In the genomic region with DNA sequence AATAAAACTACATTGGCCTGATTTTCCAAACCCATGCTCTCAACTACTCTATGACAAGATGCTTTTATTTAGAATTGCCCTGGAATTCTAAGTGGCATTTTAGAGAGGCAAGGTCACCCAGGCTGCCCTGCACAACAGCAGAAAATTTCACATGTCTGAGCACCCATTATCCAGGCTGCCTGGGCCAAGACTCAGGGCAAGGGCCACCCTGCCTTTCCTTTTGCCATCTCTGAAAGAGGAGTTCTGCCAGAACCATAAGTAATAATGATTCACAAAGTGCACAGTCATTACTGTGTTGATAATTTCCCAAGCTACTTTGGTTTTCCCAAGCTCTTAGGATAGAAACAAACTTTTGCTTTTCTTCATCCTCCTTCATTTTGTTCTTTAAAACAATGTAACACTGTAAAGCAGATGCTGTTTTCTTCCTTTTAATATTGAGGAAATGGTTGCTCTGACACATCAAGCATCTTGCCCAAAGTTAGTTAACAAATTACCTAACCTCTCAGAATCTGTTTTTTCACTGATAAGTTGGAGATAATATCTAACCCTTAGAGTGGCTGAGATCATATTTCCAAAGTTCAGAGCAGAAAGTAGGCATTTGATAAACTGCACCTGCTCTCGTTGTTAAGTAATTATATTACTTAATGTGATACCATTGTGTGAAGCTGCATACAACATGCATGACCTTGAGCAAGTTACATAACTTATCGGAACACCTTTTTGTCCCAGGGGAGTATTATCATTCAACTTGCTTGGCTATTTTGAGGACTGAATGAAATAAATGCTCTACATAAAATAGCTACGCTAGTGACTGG, we compare ENCODE assay signal across 17 cellular contexts.
A peak's percentile ranks its signal among the peaks of the same experiment; 100 is the strongest.
DNase-seq lines count a peak whose midpoint lies in the region; ATAC-seq, FAIRE-seq and TF ChIP-seq lines count a peak whose summit lies in the region.
"Had no signal": no experiment of that assay in that cellular context is flagged by ENCODE, and none has a peak within 500 bp of the region (broad histone marks: within the 10 kb centered on the region; RNA-seq: fewer than 3 reads in every experiment).

No MANE protein-coding gene starts in this region.

- H3K4me3 Mint-ChIP-seq in MCF 10A (ENCODE audit: unreplicated experiment) = no peak overlapping the region
- H3K4me3 Mint-ChIP-seq: activated naive CD4-positive, alpha-beta T cell treated with anti-CD3 and anti-CD28 coated beads, Interleukin-2, amount 10 ng/mL, durations not matched to agents 7 days and 5 days had no signal

- H3K27me3 Mint-ChIP-seq in MCF 10A (ENCODE audit: insufficient read depth, unreplicated experiment) = no peaks in the 10 kb centered on the region
- H3K27me3 Mint-ChIP-seq: activated naive CD4-positive, alpha-beta T cell treated with anti-CD3 and anti-CD28 coated beads, Interleukin-2, amount 10 ng/mL, durations not matched to agents 7 days and 5 days had no signal

- H3K4me3 ChIP-seq in heart left ventricle (no peak overlapping the region), small intestine (ENCODE audit: low read depth in 1 of 2, low read length in 2 of 2) (no peak overlapping the region), mammary epithelial cell (replicated peaks in 1 of 3; ENCODE audit: insufficient read depth in 1 of 3, low read depth in 2 of 3, low read length in 3 of 3) (no peak overlapping the region)
- H3K4me3 ChIP-seq: BLaER1 treated with 17β-estradiol and CSF1 and Interleukin-3, amounts not matched to agents 10 nM and 100 nM had no signal

- CTCF ChIA-PET in mammary epithelial cell (lab: Charles Lee; ENCODE audit: low non-redundant PET) = no interaction called here
- CTCF ChIA-PET in MCF 10A (lab: Yijun Ruan, JAX) = interaction anchor here (1.2 kb wide), 1 partner anchor 8 kb away, joined by 3 read pairs; no protein-coding TSS in a partner anchor

- no peak overlapping the region for H3K27ac Mint-ChIP-seq in MCF 10A (ENCODE audit: low read depth, unreplicated experiment)
- H3K27ac Mint-ChIP-seq: activated naive CD4-positive, alpha-beta T cell treated with anti-CD3 and anti-CD28 coated beads, Interleukin-2, amount 10 ng/mL, durations not matched to agents 7 days and 5 days had no signal

- H3K27me3 ChIP-seq in heart left ventricle (no peaks in the 10 kb centered on the region), small intestine (ENCODE audit: control insufficient read depth in 2 of 2, insufficient read depth in 2 of 2, low read length in 2 of 2) (no peaks in the 10 kb centered on the region), mammary epithelial cell (ENCODE audit: insufficient read depth, low read length) (no peaks in the 10 kb centered on the region)
- H3K27me3 ChIP-seq: BLaER1 treated with 17β-estradiol and CSF1 and Interleukin-3, amounts not matched to agents 10 nM and 100 nM had no signal

- peaks cover 8% of the 10 kb centered on the region for H3K9me3 Mint-ChIP-seq in MCF 10A (ENCODE audit: unreplicated experiment)

- in situ Hi-C loops in G401 (cut with HindIII; ENCODE audit: low sequenced_read_pairs) = no loop called here
- in situ Hi-C loops in mammary epithelial cell (cut with MboI; ENCODE audit: low sequenced_read_pairs in 2 of 2) = no loop called here

- peak in 3 of 4 donors; percentile 26 to 52 (median 36) for ATAC-seq in heart left ventricle

- BruUV-seq in mammary epithelial cell (replicated peaks; lab: Mats Ljungman, UMichigan) (no TSS peak), MCF 10A (replicated peaks; lab: Mats Ljungman, UMichigan) (no TSS peak)

- POLR2A ChIA-PET in MCF 10A (lab: Yijun Ruan, JAX) = interaction anchor here (0.9 kb wide), 1 partner anchor 316 kb away, joined by 3 read pairs; no protein-coding TSS in a partner anchor

- H3K9ac ChIP-seq in mammary epithelial cell (ENCODE audit: insufficient read depth, low read length) = no peak overlapping the region
- H3K9ac ChIP-seq: BLaER1 treated with 17β-estradiol and CSF1 and Interleukin-3, amounts not matched to agents 10 nM and 100 nM had no signal

- H3K36me3 ChIP-seq in heart left ventricle (no peaks in the 10 kb centered on the region), small intestine (ENCODE audit: control insufficient read depth in 2 of 2, insufficient read depth in 2 of 2, low read length in 2 of 2) (no peaks in the 10 kb centered on the region), mammary epithelial cell (ENCODE audit: insufficient read depth, low read length) (no peaks in the 10 kb centered on the region)
- H3K36me3 ChIP-seq: BLaER1 treated with 17β-estradiol and CSF1 and Interleukin-3, amounts not matched to agents 10 nM and 100 nM had no signal

- no peaks in the 10 kb centered on the region for H3K79me2 ChIP-seq in mammary epithelial cell (ENCODE audit: insufficient read depth, low read length)

- WGBS in heart left ventricle, 4 donors = 28 to 33% (median 30%) methylated on average over 3 of the region's 3 CpGs
- 17 to 52% (median 25%) methylated on average over 3 of the region's 3 CpGs for WGBS in small intestine, 3 donors
- 89% methylated on average over 3 of the region's 3 CpGs for WGBS in mammary epithelial cell (ENCODE audit: low coverage, missing lambda C conversion rate)

- DNase-seq in DMS 273 (lab: John Stamatoyannopoulos, UW; ENCODE audit: unreplicated experiment) = peak; percentile 11
- no peak for DNase-seq in DMS 273 treated with DMSO at 0.1 percent for 48 hours (lab: John Stamatoyannopoulos, UW)
- DNase-seq in SK-N-DZ (ENCODE audit: low spot score) = peak; percentile 43
- DNase-seq in heart left ventricle = no peak
- peak; percentile 83 for DNase-seq in small intestine
- no peak for DNase-seq in G401 (ENCODE audit: low spot score)
- DNase-seq in mammary epithelial cell = no peak
- DNase-seq in MCF 10A (ENCODE audit: unreplicated experiment) = no peak
- DNase-seq: activated naive CD4-positive, alpha-beta T cell treated with anti-CD3 and anti-CD28 coated beads, Interleukin-2, amount 10 ng/mL, durations not matched to agents 7 days and 5 days; NCI-H2029; NCI-H524 treated with DMSO at 0.1 percent for 48 hours; stimulated activated CD4-positive, alpha-beta T cell treated with anti-CD3 and anti-CD28 coated beads, Interleukin-4, amount 100 ng/mL, for 24 hours; substantia nigra; T-helper 1 cell had no signal

- H3K4me2 ChIP-seq in mammary epithelial cell (ENCODE audit: insufficient read depth, low read depth, low read length) = no peak overlapping the region

- H3K4me1 ChIP-seq in heart left ventricle (peaks cover 0 to 20% (median 11%) of the 10 kb centered on the region in 12 donors), small intestine (ENCODE audit: control insufficient read depth in 2 of 2, insufficient read depth in 1 of 2, low read depth in 1 of 2, low read length in 1 of 2) (peaks cover 0 to 8% of the 10 kb centered on the region in 2 donors), mammary epithelial cell (ENCODE audit: insufficient read depth, low read length) (no peaks in the 10 kb centered on the region)

- peaks cover 0 to 3% (median 0%) of the 10 kb centered on the region in 12 donors for H3K9me3 ChIP-seq in heart left ventricle
- peaks cover 1% of the 10 kb centered on the region for H3K9me3 ChIP-seq in small intestine (ENCODE audit: control insufficient read depth, low read depth)
- H3K9me3 ChIP-seq in mammary epithelial cell (replicated peaks; ENCODE audit: insufficient read depth, low read length) = no peaks in the 10 kb centered on the region
- H3K9me3 ChIP-seq: BLaER1 treated with 17β-estradiol and CSF1 and Interleukin-3, amounts not matched to agents 10 nM and 100 nM had no signal

- H3K36me3 Mint-ChIP-seq in MCF 10A (ENCODE audit: insufficient read depth, unreplicated experiment) = no peaks in the 10 kb centered on the region
- H3K36me3 Mint-ChIP-seq: activated naive CD4-positive, alpha-beta T cell treated with anti-CD3 and anti-CD28 coated beads, Interleukin-2, amount 10 ng/mL, durations not matched to agents 7 days and 5 days had no signal

- no peak for TF ChIP-seq POLR2A in heart left ventricle (IDR thresholded peaks at IDR 0.05)

- dilution Hi-C loops in mammary epithelial cell (cut with HindIII; ENCODE audit: low sequenced_read_pairs) = no loop called here

- intact Hi-C loops in heart left ventricle (cut with DNase I) = no loop called here
- intact Hi-C loops in mammary epithelial cell (cut with micrococcal nuclease) = no loop called here
- intact Hi-C loops in MCF 10A (cut with micrococcal nuclease) = no loop called here

- H2AFZ ChIP-seq in mammary epithelial cell (ENCODE audit: low read depth, low read length) = no peak overlapping the region

- H4K20me1 ChIP-seq in mammary epithelial cell (ENCODE audit: insufficient read depth, low read length) = no peaks in the 10 kb centered on the region
- H4K20me1 ChIP-seq: BLaER1 treated with 17β-estradiol and CSF1 and Interleukin-3, amounts not matched to agents 10 nM and 100 nM had no signal

- peak overlapping the region in 2 of 12 donors; percentile 34 to 48 for H3K27ac ChIP-seq in heart left ventricle
- H3K27ac ChIP-seq in small intestine (ENCODE audit: low read depth in 1 of 2, low read length in 1 of 2) = no peak overlapping the region
- H3K27ac ChIP-seq in mammary epithelial cell (ENCODE audit: insufficient read depth, low read depth, low read length) = no peak overlapping the region
- H3K27ac ChIP-seq: 22Rv1; BLaER1 treated with 17β-estradiol and CSF1 and Interleukin-3, amounts not matched to agents 10 nM and 100 nM had no signal

- TF ChIP-seq CTCF in heart left ventricle (IDR thresholded peaks at IDR 0.05) (no peak), mammary epithelial cell (conservative IDR thresholded peaks at IDR 0.05 in 1 of 2, IDR thresholded peaks at IDR 0.05 in 1 of 2; ENCODE audit: extremely low read depth in 1 of 2, insufficient read depth in 1 of 2, low read depth in 1 of 2, low read length in 2 of 2) (no peak), MCF 10A (IDR thresholded peaks at IDR 0.05; ENCODE audit: unreplicated experiment) (no peak)

- H3K4me1 Mint-ChIP-seq in MCF 10A (ENCODE audit: insufficient read depth, unreplicated experiment) = no peaks in the 10 kb centered on the region
- H3K4me1 Mint-ChIP-seq: activated naive CD4-positive, alpha-beta T cell treated with anti-CD3 and anti-CD28 coated beads, Interleukin-2, amount 10 ng/mL, durations not matched to agents 7 days and 5 days had no signal

- peak; percentile 51 for FAIRE-seq in small intestine (lab: Jason Lieb, UNC)
- FAIRE-seq: colon had no signal

Comparison
In these comparisons a context has a peak if more than half of its experiments do, and no peak if none do; other contexts are left out.
1. DNase-seq: peak in DMS 273 (single experiment), SK-N-DZ (single experiment) and small intestine (single experiment); none in DMS 273 treated with DMSO at 0.1 percent for 48 hours (single experiment), heart left ventricle (0 of 5), G401 (single experiment), mammary epithelial cell (single experiment) and MCF 10A (single experiment).